1 cellular context compared by ENCODE assay signal in genomic region chr5:44388504-44389409, GRCh38.
TF ChIP-seq lines count a peak whose summit lies in the region.

No MANE protein-coding gene starts in this region.

TF ChIP-seq in HepG2, 621 proteins besides CTCF, POLR2A, EP300 and RAD21 (continued from another document):
- TF ChIP-seq ZBTB39 (CRISPR knock-in tag; IDR thresholded peaks at IDR 0.05) (no peak), NR2C2 (CRISPR knock-in tag; IDR thresholded peaks at IDR 0.05; ENCODE audit: borderline replicate concordance) (no peak)
- TF ChIP-seq, protein P1, sequence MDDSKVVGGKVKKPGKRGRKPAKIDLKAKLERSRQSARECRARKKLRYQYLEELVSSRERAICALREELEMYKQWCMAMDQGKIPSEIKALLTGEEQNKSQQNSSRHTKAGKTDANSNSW (CRISPR knock-in tag; IDR thresholded peaks at IDR 0.05; ENCODE audit: borderline replicate concordance) = no peak
TF ChIP-seq in HepG2: peak in this region for 0.
